ENCODE assay signal across 21 cellular contexts in the genomic region with DNA sequence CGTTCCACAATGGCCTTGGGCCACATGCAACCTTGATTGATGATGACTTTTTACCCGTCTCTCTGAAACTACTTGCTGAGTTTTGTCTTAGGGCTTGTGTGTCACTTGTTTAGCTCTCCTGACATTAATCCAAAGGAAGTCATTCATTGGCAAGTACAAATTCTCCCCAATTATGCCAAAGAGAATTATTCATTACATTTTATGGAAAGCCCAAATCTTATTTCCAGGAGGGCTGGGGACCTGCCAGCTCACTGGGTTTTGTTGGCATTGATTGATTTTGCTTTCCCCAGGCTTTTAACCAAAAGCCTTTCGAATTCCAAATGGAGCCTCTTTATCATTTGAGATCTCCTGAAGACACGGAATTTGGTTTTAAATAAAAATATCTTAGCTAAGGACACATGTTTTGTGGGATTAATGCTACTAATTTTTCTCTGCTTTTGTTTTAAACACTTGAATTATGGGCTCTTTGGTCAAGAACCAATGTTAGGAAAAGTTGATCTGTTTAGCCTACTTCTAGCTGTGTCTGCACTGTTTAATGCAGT. TPM values are rescaled to one million over a fixed set of nuclear protein-coding genes. Genes with fewer than 3 reads are reported as not detected.
DNase-seq lines count a peak whose midpoint lies in the region; ATAC-seq and TF ChIP-seq lines count a peak whose summit lies in the region.
"Had no signal": no experiment of that assay in that cellular context is flagged by ENCODE, and none has a peak within 500 bp of the region (broad histone marks: within the 10 kb centered on the region; RNA-seq: fewer than 3 reads in every experiment).

No MANE protein-coding gene starts in this region.

- H3K27ac ChIP-seq in SU-DHL-6 (ENCODE audit: low read depth, low read length) (peak overlapping the region; percentile 62; the same call in 1 of the 2 replicates), brain microvascular endothelial cell (no peak overlapping the region)
- H3K27ac ChIP-seq: 22Rv1, C4-2B had no signal

- in situ Hi-C loops in brain microvascular endothelial cell (cut with HindIII; ENCODE audit: low pct_ligation_motif_present, low sequenced_read_pairs): no loop called here

- H3K4me3 ChIP-seq in MG63 (no peak overlapping the region), SU-DHL-6 (ENCODE audit: insufficient read depth, low read length, poor library complexity, severe bottlenecking) (no peak overlapping the region), brain microvascular endothelial cell (ENCODE audit: low read depth, low read length) (no peak overlapping the region)

- H3K9me3 ChIP-seq in MG63 (peaks cover 11% of the 10 kb centered on the region), SU-DHL-6 (ENCODE audit: insufficient read depth, low read length) (peaks cover 21% of the 10 kb centered on the region; the same call in 1 of the 2 replicates)

- DNase-seq in DMS 273 (lab: John Stamatoyannopoulos, UW; ENCODE audit: unreplicated experiment) (peak; percentile 9), DMS 273 treated with DMSO at 0.1 percent for 48 hours (lab: John Stamatoyannopoulos, UW) (no peak), MG63 (peak; percentile 50), mesothelial cell of epicardium (ENCODE audit: low spot score in 2 of 2, unreplicated experiment in 2 of 2) (peak in 1 of 2 experiments; percentile 39), brain microvascular endothelial cell (no peak)
- DNase-seq in stimulated activated naive CD8-positive, alpha-beta T cell treated with anti-CD3 and anti-CD28 coated beads, Interleukin-15, amount 100 ng/mL, for 72 hours: no peak
- DNase-seq: AML-193; Calu3; CD8-positive, alpha-beta memory T cell; DMS53; EL; Karpas-422; NCI-H1092 treated with DMSO at 0.1 percent for 48 hours; NCI-H2029 treated with DMSO at 0.1 percent for 48 hours; NCI-H2171 treated with DMSO at 0.1 percent for 48 hours; SIG-M5 had no signal

- peaks cover 6% of the 10 kb centered on the region for H3K36me3 Mint-ChIP-seq in mesothelial cell of epicardium

- H2AFZ ChIP-seq in SU-DHL-6 (ENCODE audit: low read depth, low read length, severe bottlenecking): no peak overlapping the region

- H3K79me2 ChIP-seq in SU-DHL-6 (ENCODE audit: insufficient read depth, low read length): no peaks in the 10 kb centered on the region

- ATAC-seq in stimulated activated naive CD8-positive, alpha-beta T cell treated with anti-CD3 and anti-CD28 coated beads, Interleukin-15, amount 100 ng/mL, for 72 hours: no peak
- ATAC-seq in HG03457 (IDR thresholded peaks at IDR 0.05; ENCODE audit: unreplicated experiment): no peak
- ATAC-seq: Panc1 had no signal

- H3K4me3 Mint-ChIP-seq in mesothelial cell of epicardium: no peak overlapping the region
- no peak overlapping the region for H3K4me3 Mint-ChIP-seq in stimulated activated naive CD8-positive, alpha-beta T cell treated with anti-CD3 and anti-CD28 coated beads, Interleukin-15, amount 100 ng/mL, for 72 hours
- H3K4me3 Mint-ChIP-seq: CD8-positive, alpha-beta memory T cell had no signal

- H3K4me2 ChIP-seq in SU-DHL-6 (ENCODE audit: low read depth, low read length, poor library complexity, severe bottlenecking): peak overlapping the region; percentile 54

- peaks cover 23% of the 10 kb centered on the region for H3K27me3 Mint-ChIP-seq in mesothelial cell of epicardium (ENCODE audit: low read depth)
- no peaks in the 10 kb centered on the region for H3K27me3 Mint-ChIP-seq in stimulated activated naive CD8-positive, alpha-beta T cell treated with anti-CD3 and anti-CD28 coated beads, Interleukin-15, amount 100 ng/mL, for 72 hours

- no peak overlapping the region for H3K9ac ChIP-seq in SU-DHL-6 (ENCODE audit: low read length)

- TF ChIP-seq CTCF in SU-DHL-6 (IDR thresholded peaks at IDR 0.05; ENCODE audit: insufficient read depth, low read length, poor library complexity, severe bottlenecking) (no peak), mesothelial cell of epicardium (IDR thresholded peaks at IDR 0.05; ENCODE audit: unreplicated experiment) (no peak), brain microvascular endothelial cell (IDR thresholded peaks at IDR 0.05; ENCODE audit: low read depth, low read length, missing control alignments) (no peak)

- H3F3A ChIP-seq in SU-DHL-6 (ENCODE audit: insufficient read depth): peaks cover 27% of the 10 kb centered on the region

- H4K20me1 ChIP-seq in SU-DHL-6 (ENCODE audit: low read depth, low read length): no peaks in the 10 kb centered on the region

- H3K36me3 ChIP-seq in MG63 (no peaks in the 10 kb centered on the region), SU-DHL-6 (ENCODE audit: low read length) (peaks cover 11% of the 10 kb centered on the region), brain microvascular endothelial cell (replicated peaks) (no peaks in the 10 kb centered on the region)

- peaks cover 16% of the 10 kb centered on the region for H3K9me3 Mint-ChIP-seq in mesothelial cell of epicardium
- peaks cover 0 to 14% of the 10 kb centered on the region in 2 donors for H3K9me3 Mint-ChIP-seq in stimulated activated naive CD8-positive, alpha-beta T cell treated with anti-CD3 and anti-CD28 coated beads, Interleukin-15, amount 100 ng/mL, for 72 hours

- H3K27me3 ChIP-seq in MG63 (no peaks in the 10 kb centered on the region), SU-DHL-6 (ENCODE audit: low read length) (no peaks in the 10 kb centered on the region), brain microvascular endothelial cell (replicated peaks) (no peaks in the 10 kb centered on the region)

- H3K9me2 ChIP-seq in SU-DHL-6 (replicated peaks; ENCODE audit: insufficient read depth, low read length): no peaks in the 10 kb centered on the region

- peaks cover 17% of the 10 kb centered on the region for H3K4me1 Mint-ChIP-seq in mesothelial cell of epicardium
- peaks cover 8% of the 10 kb centered on the region for H3K4me1 Mint-ChIP-seq in stimulated activated naive CD8-positive, alpha-beta T cell treated with anti-CD3 and anti-CD28 coated beads, Interleukin-15, amount 100 ng/mL, for 72 hours

- H3K27ac Mint-ChIP-seq in mesothelial cell of epicardium: peak overlapping the region; percentile 9
- no peak overlapping the region for H3K27ac Mint-ChIP-seq in stimulated activated naive CD8-positive, alpha-beta T cell treated with anti-CD3 and anti-CD28 coated beads, Interleukin-15, amount 100 ng/mL, for 72 hours

RNA-seq across cellular contexts. Expression of a gene that starts 40.7 kb away (rescaled TPM):
- total RNA-seq in MG63 (2014; rRNA removed; shearing (Covaris generic); ENCODE audit: low replicate concordance): 3.5 and 11.9 TPM in 2 replicates
- total RNA-seq in mesothelial cell of epicardium: 5.2 to 6.1 TPM (median 5.8 TPM) in 3 replicates

RNA-seq across cellular contexts. Expression of a gene that starts 41.5 kb away (rescaled TPM):
- total RNA-seq in MG63 (2014; rRNA removed; shearing (Covaris generic); ENCODE audit: low replicate concordance): 94.1 and 171 TPM in 2 replicates
- total RNA-seq in mesothelial cell of epicardium: 34.3 to 36.9 TPM (median 35.3 TPM) in 3 replicates

Comparison
In these comparisons a context has a peak if more than half of its experiments do, and no peak if none do; other contexts are left out.
1. DNase-seq: peak in DMS 273 (single experiment) and MG63 (single experiment); none in DMS 273 treated with DMSO at 0.1 percent for 48 hours (single experiment), brain microvascular endothelial cell (single experiment) and stimulated activated naive CD8-positive, alpha-beta T cell treated with anti-CD3 and anti-CD28 coated beads, Interleukin-15, amount 100 ng/mL, for 72 hours (0 of 2).